9 cellular contexts compared by ENCODE assay signal in genomic region chr1:215793210-215793609, GRCh38.
DNase-seq lines count a peak whose midpoint lies in the region; ATAC-seq and TF ChIP-seq lines count a peak whose summit lies in the region.
"Had no signal": no experiment of that assay in that cellular context is flagged by ENCODE, and none has a peak within 500 bp of the region (broad histone marks: within the 10 kb centered on the region; RNA-seq: fewer than 3 reads in every experiment).

No MANE protein-coding gene starts in this region.

- ATAC-seq in HG03196 (IDR thresholded peaks at IDR 0.05; ENCODE audit: unreplicated experiment) (no peak), GM21786 (IDR thresholded peaks at IDR 0.05; ENCODE audit: unreplicated experiment) (no peak)
- ATAC-seq: K562 had no signal

- DNase-seq in AG10803 (ENCODE audit: low read depth) (peak; percentile 83), GM20000 (ENCODE audit: low spot score) (peak; percentile 5), RKO (ENCODE audit: low spot score) (peak; percentile 69), glomerular visceral epithelial cell (ENCODE audit: extremely low spot score) (peak; percentile 2), middle frontal gyrus (ENCODE audit: extremely low spot score, low spot score) (no peak), HK-2 (ENCODE audit: unreplicated experiment) (no peak)

- no peak overlapping the region for H3K4me3 ChIP-seq in AG10803 (ENCODE audit: low read length)
- H3K4me3 ChIP-seq: K562 had no signal

- peak; percentile 50 for TF ChIP-seq CTCF in AG10803 (conservative IDR thresholded peaks at IDR 0.05; ENCODE audit: low read length)
- no peak for TF ChIP-seq CTCF in GM20000 (IDR thresholded peaks at IDR 0.05; ENCODE audit: extremely low read depth, missing control alignments)

Comparison
In these comparisons a context has a peak if more than half of its experiments do, and no peak if none do; other contexts are left out.
1. DNase-seq: peak in AG10803 (single experiment), GM20000 (single experiment), RKO (single experiment) and glomerular visceral epithelial cell (single experiment); none in middle frontal gyrus (single experiment) and HK-2 (single experiment).